ENCODE assay signal across 9 cellular contexts in the genomic region with DNA sequence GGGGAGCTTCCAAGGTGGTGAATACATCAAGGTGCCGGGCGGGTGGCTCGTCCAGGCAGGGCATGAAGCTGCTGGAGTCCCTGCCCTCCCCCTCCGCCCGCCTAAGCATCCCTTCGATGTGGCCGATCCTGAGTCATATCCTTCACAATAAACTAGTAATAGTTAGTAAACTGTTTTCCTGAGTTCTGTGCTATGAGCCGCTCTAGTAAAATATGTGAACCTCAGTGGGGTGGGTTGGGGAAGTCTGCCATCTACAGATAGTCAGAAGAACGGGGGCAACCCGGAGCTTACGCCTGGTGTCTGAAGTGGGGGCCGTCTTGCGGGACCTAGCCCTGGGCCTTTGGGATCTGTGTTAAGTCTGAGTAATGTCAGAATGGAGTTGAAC. TPM values are rescaled to one million over a fixed set of nuclear protein-coding genes. Genes with fewer than 3 reads are reported as not detected.
DNase-seq lines count a peak whose midpoint lies in the region; ATAC-seq and TF ChIP-seq lines count a peak whose summit lies in the region.
"Had no signal": no experiment of that assay in that cellular context is flagged by ENCODE, and none has a peak within 500 bp of the region (broad histone marks: within the 10 kb centered on the region; RNA-seq: fewer than 3 reads in every experiment).

No MANE protein-coding gene starts in this region.

- H3K9me2 ChIP-seq in HCT116 (ENCODE audit: insufficient read depth): no peaks in the 10 kb centered on the region

- peaks cover 3% of the 10 kb centered on the region; the same call in 1 of the 2 replicates for H3K27me3 Mint-ChIP-seq in WTC11 (ENCODE audit: low read depth)

- WGBS in tibial nerve, 2 donors: 66 to 77% methylated on average over 13 of the region's 13 CpGs

- TF ChIP-seq POLR2A in HCT116 (IDR thresholded peaks at IDR 0.05; ENCODE audit: borderline replicate concordance, extremely low read depth, insufficient read depth, insufficient read length) (no peak), tibial nerve (IDR thresholded peaks at IDR 0.05) (no peak)

- H3K36me3 Mint-ChIP-seq in WTC11: no peaks in the 10 kb centered on the region

- H3K9me3 ChIP-seq in HCT116 (ENCODE audit: control insufficient read depth in 1 of 2, insufficient read depth in 1 of 2, low read depth in 1 of 2, low read length in 2 of 2) (no peaks in the 10 kb centered on the region), tibial nerve (no peaks in the 10 kb centered on the region)

- no peaks in the 10 kb centered on the region; a peak in 1 of 4 replicates for H3K36me3 ChIP-seq in HCT116 (ENCODE audit: control insufficient read depth in 1 of 2, insufficient read depth in 2 of 2, low read length in 2 of 2)
- no peaks in the 10 kb centered on the region for H3K36me3 ChIP-seq in tibial nerve

- peak; percentile 88 for ATAC-seq in HCT116
- no peak for ATAC-seq in WTC11
- ATAC-seq in left ventricle myocardium superior: peak; percentile 50
- no peak for ATAC-seq in HG02852 (IDR thresholded peaks at IDR 0.05; ENCODE audit: unreplicated experiment)
- no peak for ATAC-seq in left lobe of liver

- no peaks in the 10 kb centered on the region for H4K20me1 ChIP-seq in HCT116 (ENCODE audit: insufficient read depth)

- H2AFZ ChIP-seq in HCT116 (ENCODE audit: low read depth, low read length, poor library complexity, severe bottlenecking): no peak overlapping the region

- CTCF ChIA-PET in HCT116 (lab: Charles Lee) (interaction anchor here (1.6 to 2.3 kb wide), 2 partner anchors 185 to 320 kb away, joined by 7 to 10 read pairs; no protein-coding TSS in a partner anchor), WTC11 (lab: Charles Lee) (interaction anchor here (1.6 kb wide), 1 partner anchor 115 kb away, joined by 3 read pairs; no protein-coding TSS in a partner anchor)

- H3K4me1 Mint-ChIP-seq in WTC11: peaks cover 40% of the 10 kb centered on the region

- H3K4me3 Mint-ChIP-seq in WTC11: no peak overlapping the region
- H3K4me3 Mint-ChIP-seq: nephron had no signal

- DNase-seq in HCT116 (ENCODE audit: low read depth, low spot score): peak; percentile 84
- no peak for DNase-seq in WTC11 (ENCODE audit: low spot score)
- no peak for DNase-seq in left ventricle myocardium superior
- DNase-seq in tibial nerve (ENCODE audit: low spot score in 2 of 2): no peak
- DNase-seq in left lobe of liver (ENCODE audit: low spot score): no peak
- DNase-seq in effector CD8-positive, alpha-beta T cell (lab: John Stamatoyannopoulos, UW): no peak
- DNase-seq: activated T-cell treated with anti-CD3 and anti-CD28 coated beads, Interleukin-2, amount 50 U/mL, for 48 hours had no signal

- peak overlapping the region; percentile 20 to 48 for H3K4me3 ChIP-seq in HCT116 (replicated peaks in 1 of 2; ENCODE audit: low read depth in 1 of 2, low read length in 2 of 2)
- H3K4me3 ChIP-seq in tibial nerve: no peak overlapping the region

- H3K27ac ChIP-seq in HCT116 (ENCODE audit: low read depth, low read length) (peak overlapping the region; percentile 75), tibial nerve (peak overlapping the region in 3 of 4 donors; percentile 7 to 65 (median 34))

- POLR2A ChIA-PET in HCT116 (lab: Charles Lee): interaction anchor here (0.8 kb wide), 1 partner anchor 52 kb away, joined by 3 read pairs; a partner anchor contains a TSS
- POLR2A ChIA-PET in WTC11 (lab: Charles Lee): no interaction called here

- TF ChIP-seq CTCF in HCT116 (IDR thresholded peaks at IDR 0.05 in 2 of 3, conservative IDR thresholded peaks at IDR 0.05 in 1 of 3; ENCODE audit: borderline replicate concordance in 1 of 3, insufficient read depth in 1 of 3, low read depth in 2 of 3, low read length in 2 of 3) (peak; percentile 13 to 39 (median 25); a peak in 5 of 6 replicates), WTC11 (IDR thresholded peaks at IDR 0.05) (no peak), tibial nerve (IDR thresholded peaks at IDR 0.05) (no peak)

- TF ChIP-seq RAD21 in HCT116 (IDR thresholded peaks at IDR 0.05; ENCODE audit: low read depth): peak; percentile 51

- peak overlapping the region; percentile 67; the same call in 1 of the 2 replicates for H3K27ac Mint-ChIP-seq in WTC11

- TF ChIP-seq EP300 in tibial nerve (IDR thresholded peaks at IDR 0.05): no peak

- RAD21 ChIA-PET in HCT116 (lab: Charles Lee; ENCODE audit: low non-redundant PET in 1 of 2, low total read pairs in 2 of 2, uncharacterized antibody in 2 of 2, unreplicated experiment in 2 of 2): interaction anchor here (0.7 to 1.5 kb wide), 3 partner anchors 17 to 320 kb away, joined by 3 read pairs; no protein-coding TSS in a partner anchor

- peaks cover 20% of the 10 kb centered on the region; the same call in 1 of the 2 replicates for H3K79me2 ChIP-seq in HCT116 (ENCODE audit: insufficient read depth, low read length)

- H3K27me3 ChIP-seq in HCT116 (ENCODE audit: insufficient read depth, low read length) (no peaks in the 10 kb centered on the region), tibial nerve (no peaks in the 10 kb centered on the region)

- no peaks in the 10 kb centered on the region for H3K9me3 Mint-ChIP-seq in WTC11
- H3K9me3 Mint-ChIP-seq: nephron had no signal

- peaks cover 40 to 46% of the 10 kb centered on the region in 2 experiments for H3K4me1 ChIP-seq in HCT116 (ENCODE audit: control insufficient read depth in 1 of 2, insufficient read depth in 2 of 2, low read length in 2 of 2)
- H3K4me1 ChIP-seq in tibial nerve: peaks cover 0 to 45% (median 28%) of the 10 kb centered on the region in 4 donors

- intact Hi-C loops in HCT116 (cut with micrococcal nuclease): loop anchor here (2.0 kb wide), 1 partner anchor 319 kb away; no protein-coding TSS in a partner anchor
- intact Hi-C loops in left ventricle myocardium superior (cut with micrococcal nuclease): no loop called here

- H3K4me2 ChIP-seq in HCT116 (ENCODE audit: low read length): peak overlapping the region; percentile 91

- no TSS peak for BruUV-seq in HCT116 (replicated peaks; lab: Mats Ljungman, UMichigan)

- peak overlapping the region; percentile 55 for H3K9ac ChIP-seq in HCT116 (ENCODE audit: low read length)

TF ChIP-seq in HCT116, 20 proteins besides CTCF, POLR2A, EP300 and RAD21 (continues in another document):
- TF ChIP-seq TCF7L2 (IDR thresholded peaks at IDR 0.05; ENCODE audit: borderline replicate concordance, extremely low read depth, insufficient read depth, insufficient read length) (no peak), CBX3 (IDR thresholded peaks at IDR 0.05; ENCODE audit: low read depth) (no peak), SP1 (IDR thresholded peaks at IDR 0.05; ENCODE audit: low read depth) (peak; percentile 57), EZH2phosphoT487 (IDR thresholded peaks at IDR 0.05; ENCODE audit: borderline replicate concordance) (no peak), FOSL1 (IDR thresholded peaks at IDR 0.05; ENCODE audit: low read depth) (peak; percentile 67), ELF1 (IDR thresholded peaks at IDR 0.05; ENCODE audit: borderline replicate concordance, low read depth) (no peak), ZFX (IDR thresholded peaks at IDR 0.05) (no peak), CEBPB (IDR thresholded peaks at IDR 0.05; ENCODE audit: low read depth) (no peak), JUND (IDR thresholded peaks at IDR 0.05) (peak; percentile 52; the same call in 1 of the 2 replicates), YY1 (IDR thresholded peaks at IDR 0.05; ENCODE audit: extremely low read depth, insufficient replicate concordance, low read depth, low read length) (no peak)

TF ChIP-seq in WTC11, 78 proteins besides CTCF, POLR2A, EP300 and RAD21 (continues in another document):
- TF ChIP-seq IRF2 (CRISPR knock-in tag; IDR thresholded peaks at IDR 0.05; ENCODE audit: borderline replicate concordance, low read depth): no peak
- no peak for TF ChIP-seq JUN (CRISPR knock-in tag; IDR thresholded peaks at IDR 0.05)
- TF ChIP-seq RELA (CRISPR knock-in tag; IDR thresholded peaks at IDR 0.05; ENCODE audit: borderline replicate concordance): no peak
- no peak for TF ChIP-seq HMGA2 (CRISPR knock-in tag; IDR thresholded peaks at IDR 0.05)
- no peak for TF ChIP-seq GRHL2 (CRISPR knock-in tag; IDR thresholded peaks at IDR 0.05; ENCODE audit: insufficient replicate concordance, severe bottlenecking)
- TF ChIP-seq, protein P1, sequence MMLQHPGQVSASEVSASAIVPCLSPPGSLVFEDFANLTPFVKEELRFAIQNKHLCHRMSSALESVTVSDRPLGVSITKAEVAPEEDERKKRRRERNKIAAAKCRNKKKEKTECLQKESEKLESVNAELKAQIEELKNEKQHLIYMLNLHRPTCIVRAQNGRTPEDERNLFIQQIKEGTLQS (CRISPR knock-in tag; conservative IDR thresholded peaks at IDR 0.05): no peak
- TF ChIP-seq ZNF317 (CRISPR knock-in tag; IDR thresholded peaks at IDR 0.05; ENCODE audit: borderline replicate concordance, low read depth): no peak
- no peak for TF ChIP-seq TP53 (CRISPR knock-in tag; IDR thresholded peaks at IDR 0.05)
- TF ChIP-seq CREM (CRISPR knock-in tag; IDR thresholded peaks at IDR 0.05): no peak
- TF ChIP-seq ZNF121 (CRISPR knock-in tag; IDR thresholded peaks at IDR 0.05): no peak
- TF ChIP-seq, protein P2, sequence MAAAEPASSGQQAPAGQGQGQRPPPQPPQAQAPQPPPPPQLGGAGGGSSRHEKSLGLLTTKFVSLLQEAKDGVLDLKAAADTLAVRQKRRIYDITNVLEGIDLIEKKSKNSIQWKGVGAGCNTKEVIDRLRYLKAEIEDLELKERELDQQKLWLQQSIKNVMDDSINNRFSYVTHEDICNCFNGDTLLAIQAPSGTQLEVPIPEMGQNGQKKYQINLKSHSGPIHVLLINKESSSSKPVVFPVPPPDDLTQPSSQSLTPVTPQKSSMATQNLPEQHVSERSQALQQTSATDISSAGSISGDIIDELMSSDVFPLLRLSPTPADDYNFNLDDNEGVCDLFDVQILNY (CRISPR knock-in tag; IDR thresholded peaks at IDR 0.05): no peak
- TF ChIP-seq ZNF232 (CRISPR knock-in tag; IDR thresholded peaks at IDR 0.05): no peak
- TF ChIP-seq, protein P3, sequence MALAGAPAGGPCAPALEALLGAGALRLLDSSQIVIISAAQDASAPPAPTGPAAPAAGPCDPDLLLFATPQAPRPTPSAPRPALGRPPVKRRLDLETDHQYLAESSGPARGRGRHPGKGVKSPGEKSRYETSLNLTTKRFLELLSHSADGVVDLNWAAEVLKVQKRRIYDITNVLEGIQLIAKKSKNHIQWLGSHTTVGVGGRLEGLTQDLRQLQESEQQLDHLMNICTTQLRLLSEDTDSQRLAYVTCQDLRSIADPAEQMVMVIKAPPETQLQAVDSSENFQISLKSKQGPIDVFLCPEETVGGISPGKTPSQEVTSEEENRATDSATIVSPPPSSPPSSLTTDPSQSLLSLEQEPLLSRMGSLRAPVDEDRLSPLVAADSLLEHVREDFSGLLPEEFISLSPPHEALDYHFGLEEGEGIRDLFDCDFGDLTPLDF (CRISPR knock-in tag; IDR thresholded peaks at IDR 0.05): no peak

RNA-seq across cellular contexts. Expression of a gene that starts 21.6 kb away (rescaled TPM):
- total RNA-seq in HCT116 (2021; ENCODE audit: unreplicated experiment): 22.0 TPM
- 13.1 and 13.2 TPM in 2 replicates for polyA plus RNA-seq in HCT116 (2012)
- 11.2 to 14.9 TPM (median 14.1 TPM) in 3 replicates for total RNA-seq in WTC11 (2021)
- total RNA-seq in left ventricle myocardium superior: 5.2 TPM
- 10 to 100 TPM; 37.5 to 63.9 (median 51.6) TPM for total RNA-seq in tibial nerve
- 10.5 TPM for total RNA-seq in left lobe of liver

RNA-seq across cellular contexts. Expression of a gene that starts 53.0 kb away (rescaled TPM):
- total RNA-seq in HCT116 (2021; ENCODE audit: unreplicated experiment) (9.8 TPM), WTC11 (2021) (10.3 to 12.9 TPM (median 12.2 TPM) in 3 replicates), left ventricle myocardium superior (3.7 TPM), tibial nerve (10 to 100 TPM; 11.8 to 33.7 (median 18.5) TPM), left lobe of liver (3.2 TPM)
- polyA plus RNA-seq in HCT116 (2012): 5.1 and 7.1 TPM in 2 replicates

Comparison
In these comparisons a context has a peak if more than half of its experiments do, and no peak if none do; other contexts are left out.
1. ATAC-seq: peak in HCT116 (single experiment) and left ventricle myocardium superior (single experiment); none in WTC11 (single experiment), HG02852 (single experiment) and left lobe of liver (single experiment).
2. H3K4me3 ChIP-seq: peak in HCT116 (2 of 2); none in tibial nerve (0 of 4).
3. CTCF ChIP-seq: peak in HCT116 (3 of 3); none in WTC11 (single experiment) and tibial nerve (0 of 5).